In genomic region chr10:19983880-19984279, GRCh38 we compare ENCODE assay signal across 21 cellular contexts.
A peak's percentile ranks its signal among the peaks of the same experiment; 100 is the strongest.
DNase-seq lines count a peak whose midpoint lies in the region; ATAC-seq, FAIRE-seq and TF ChIP-seq lines count a peak whose summit lies in the region.
"Had no signal": no experiment of that assay in that cellular context is flagged by ENCODE, and none has a peak within 500 bp of the region (broad histone marks: within the 10 kb centered on the region; RNA-seq: fewer than 3 reads in every experiment).

No MANE protein-coding gene starts in this region.

- no peaks in the 10 kb centered on the region for H3K27me3 Mint-ChIP-seq in endothelial cell (ENCODE audit: unreplicated experiment)
- H3K27me3 Mint-ChIP-seq: CD8-positive, alpha-beta memory T cell had no signal

- FAIRE-seq in H54 (lab: Jason Lieb, UNC): no peak
- FAIRE-seq: K562 had no signal

- H3K56ac ChIP-seq in mesendoderm (ENCODE audit: low read length): no peak overlapping the region

- peaks cover 5% of the 10 kb centered on the region for H3K79me2 ChIP-seq in mesendoderm (ENCODE audit: control insufficient read depth, insufficient read depth, low read length)

- no peak overlapping the region for H3K4me3 Mint-ChIP-seq in endothelial cell (ENCODE audit: unreplicated experiment)
- H3K4me3 Mint-ChIP-seq: CD8-positive, alpha-beta memory T cell had no signal

- H2BK15ac ChIP-seq in mesendoderm (replicated peaks; ENCODE audit: low read depth): no peak overlapping the region

- DNase-seq in CD1c-positive myeloid dendritic cell (ENCODE audit: extremely low spot score): peak; percentile 25
- DNase-seq in MV-4-11 (lab: John Stamatoyannopoulos, UW): peak; percentile 70
- DNase-seq in mesendoderm: no peak
- DNase-seq in upper lobe of right lung: no peak
- no peak for DNase-seq in H54 (ENCODE audit: insufficient read length, low spot score)
- no peak for DNase-seq in stimulated activated CD4-positive, alpha-beta T cell treated with anti-CD3 and anti-CD28 coated beads, Interleukin-4, amount 100 ng/mL, for 24 hours
- no peak for DNase-seq in endothelial cell (ENCODE audit: low spot score)
- DNase-seq: Calu3; CD8-positive, alpha-beta memory T cell; GDM1; MG63; NCI-H1105 treated with DMSO at 0.1 percent for 48 hours; NCI-H2081; NCI-H2171; NCI-H345; NCI-H524; NCI-H774; NK-92 treated with Interleukin-12 subunit alpha and Interleukin-12 subunit beta, amount 100 ng/mL, for 24 hours had no signal

- no peak overlapping the region for H4K5ac ChIP-seq in mesendoderm (ENCODE audit: low read length)

- no peaks in the 10 kb centered on the region for H3K27me3 ChIP-seq in mesendoderm (ENCODE audit: insufficient read depth, low read length, poor library complexity)
- H3K27me3 ChIP-seq in upper lobe of right lung: no peaks in the 10 kb centered on the region
- H3K27me3 ChIP-seq: MG63, SJSA1 had no signal

- H3K4me3 ChIP-seq in mesendoderm (ENCODE audit: low read length): no peak overlapping the region
- no peak overlapping the region for H3K4me3 ChIP-seq in upper lobe of right lung
- H3K4me3 ChIP-seq: K562, MG63, SJSA1 had no signal

- H3K4me1 Mint-ChIP-seq in endothelial cell (ENCODE audit: unreplicated experiment): no peaks in the 10 kb centered on the region
- H3K4me1 Mint-ChIP-seq: CD8-positive, alpha-beta memory T cell had no signal

- WGBS in mesendoderm (ENCODE audit: extremely low coverage, insufficient coverage, low lambda C conversion rate): no CpG with 5 or more reads among the region's 5 CpGs

- H2BK5ac ChIP-seq in mesendoderm (ENCODE audit: low read length): no peak overlapping the region

- peaks cover 5% of the 10 kb centered on the region for H3K4me1 ChIP-seq in mesendoderm (ENCODE audit: control insufficient read depth, low read depth, low read length)
- H3K4me1 ChIP-seq in upper lobe of right lung: no peaks in the 10 kb centered on the region
- H3K4me1 ChIP-seq: SJSA1 had no signal

- no peaks in the 10 kb centered on the region for H3K9me3 Mint-ChIP-seq in endothelial cell (ENCODE audit: unreplicated experiment)

- H3K9ac ChIP-seq in mesendoderm (ENCODE audit: low read length): no peak overlapping the region

- H3K79me1 ChIP-seq in mesendoderm (ENCODE audit: low read length): peaks cover 2% of the 10 kb centered on the region

- no peak overlapping the region for H3K27ac Mint-ChIP-seq in endothelial cell (ENCODE audit: unreplicated experiment)
- H3K27ac Mint-ChIP-seq: CD8-positive, alpha-beta memory T cell had no signal

- H3K36me3 Mint-ChIP-seq in endothelial cell (ENCODE audit: low read depth, unreplicated experiment): no peaks in the 10 kb centered on the region
- H3K36me3 Mint-ChIP-seq: CD8-positive, alpha-beta memory T cell had no signal

- intact Hi-C loops in upper lobe of right lung (cut with DNase I): no loop called here

- no peak overlapping the region for H4K8ac ChIP-seq in mesendoderm (ENCODE audit: low read depth, low read length)

- TF ChIP-seq CTCF in upper lobe of right lung (IDR thresholded peaks at IDR 0.05): no peak
- no peak for TF ChIP-seq CTCF in endothelial cell (IDR thresholded peaks at IDR 0.05; ENCODE audit: unreplicated experiment)

- TF ChIP-seq POLR2A in H54 (IDR thresholded peaks at IDR 0.05; ENCODE audit: low read depth, low read length): no peak

- H3K18ac ChIP-seq in mesendoderm (ENCODE audit: low read length): no peak overlapping the region

- H3K9me3 ChIP-seq in upper lobe of right lung: no peaks in the 10 kb centered on the region
- H3K9me3 ChIP-seq: MG63, SJSA1 had no signal

- H3K36me3 ChIP-seq in mesendoderm (ENCODE audit: control insufficient read depth, insufficient read depth, low read length) (no peaks in the 10 kb centered on the region), upper lobe of right lung (no peaks in the 10 kb centered on the region)
- H3K36me3 ChIP-seq: MG63, SJSA1 had no signal

- H3K27ac ChIP-seq in mesendoderm (ENCODE audit: low read depth, low read length) (no peak overlapping the region), upper lobe of right lung (no peak overlapping the region)
- H3K27ac ChIP-seq: SJSA1 had no signal

- ATAC-seq in upper lobe of right lung: peak; percentile 42
- ATAC-seq: K562, Right ventricle myocardium inferior had no signal

- H3K4ac ChIP-seq in mesendoderm (ENCODE audit: low read depth, low read length): no peak overlapping the region

- H2BK120ac ChIP-seq in mesendoderm (ENCODE audit: low read depth, low read length): no peak overlapping the region

- no peak overlapping the region for H3K23ac ChIP-seq in mesendoderm (ENCODE audit: low read length)

- H2AK5ac ChIP-seq in mesendoderm (ENCODE audit: low read length): peak overlapping the region; percentile 47

- H3K4me2 ChIP-seq in mesendoderm (ENCODE audit: low read length): no peak overlapping the region

Comparison
In these comparisons a context has a peak if more than half of its experiments do, and no peak if none do; other contexts are left out.
1. DNase-seq: peak in CD1c-positive myeloid dendritic cell (single experiment) and MV-4-11 (single experiment); none in mesendoderm (single experiment), upper lobe of right lung (single experiment), H54 (single experiment), stimulated activated CD4-positive, alpha-beta T cell treated with anti-CD3 and anti-CD28 coated beads, Interleukin-4, amount 100 ng/mL, for 24 hours (single experiment) and endothelial cell (single experiment).